ENCODE assay signal across 20 cellular contexts in genomic region chr6:138663892-138664291, GRCh38.
A peak's percentile ranks its signal among the peaks of the same experiment; 100 is the strongest.
DNase-seq lines count a peak whose midpoint lies in the region; ATAC-seq, FAIRE-seq and TF ChIP-seq lines count a peak whose summit lies in the region.
"Had no signal": no experiment of that assay in that cellular context is flagged by ENCODE, and none has a peak within 500 bp of the region (broad histone marks: within the 10 kb centered on the region; RNA-seq: fewer than 3 reads in every experiment).

No MANE protein-coding gene starts in this region.

- no TSS peak for BruUV-seq in HepG2 (replicated peaks; lab: Mats Ljungman, UMichigan)

- in situ Hi-C loops in HepG2 (cut with HindIII; ENCODE audit: extremely low pct_ligation_motif_present, low pct_unique_long_range_greater_than_20kb): no loop called here

- no peak overlapping the region for H2BK12ac ChIP-seq in trophoblast cell (ENCODE audit: low read length)

- no peak overlapping the region for H2BK5ac ChIP-seq in trophoblast cell (ENCODE audit: low read depth, low read length, poor library complexity)

- H3K27ac Mint-ChIP-seq in WTC11: peak overlapping the region; percentile 0
- H3K27ac Mint-ChIP-seq in activated T-helper 1 cell treated with anti-CD3 and anti-CD28 coated beads, Interleukin-12 subunit alpha, Interleukin-12 subunit beta, Interleukin-2, Interleukin-4 antibody, amounts not matched to agents 30 ng/mL and 10 ng/mL and 1 ng/mL, durations not matched to agents 14 hours and 24 hours and 36 hours: no peak overlapping the region
- H3K27ac Mint-ChIP-seq: CD4-positive, alpha-beta memory T cell; HFFc6 had no signal

- no peak overlapping the region for H3K14ac ChIP-seq in trophoblast cell (ENCODE audit: low read length)

- FAIRE-seq in HepG2 (lab: Jason Lieb, UNC): no peak
- FAIRE-seq: G401.6, GM12892, H54 had no signal

- no peak for TF ChIP-seq POLR2A in HepG2 (IDR thresholded peaks at IDR 0.05; ENCODE audit: insufficient read depth in 1 of 2, low read depth in 2 of 2, low read length in 2 of 2)

- no peaks in the 10 kb centered on the region for H3K9me3 ChIP-seq in HepG2 (ENCODE audit: low read length)
- H3K9me3 ChIP-seq in trophoblast cell (ENCODE audit: insufficient read depth, low read depth, low read length): no peaks in the 10 kb centered on the region
- H3K9me3 ChIP-seq: Caco-2, HAP-1 had no signal

- no peaks in the 10 kb centered on the region for H3K36me3 Mint-ChIP-seq in WTC11
- H3K36me3 Mint-ChIP-seq in activated T-helper 1 cell treated with anti-CD3 and anti-CD28 coated beads, Interleukin-12 subunit alpha, Interleukin-12 subunit beta, Interleukin-2, Interleukin-4 antibody, amounts not matched to agents 30 ng/mL and 10 ng/mL and 1 ng/mL, durations not matched to agents 14 hours and 24 hours and 36 hours (ENCODE audit: low read depth): no peaks in the 10 kb centered on the region
- H3K36me3 Mint-ChIP-seq: CD4-positive, alpha-beta memory T cell had no signal

- POLR2A ChIA-PET in WTC11 (lab: Charles Lee) (interaction anchor here (0.7 kb wide), 1 partner anchor 223 kb away, joined by 6 read pairs; no protein-coding TSS in a partner anchor), HepG2 (lab: Yijun Ruan, JAX) (interaction anchor here (0.7 kb wide), 1 partner anchor 730 kb away, joined by 3 read pairs; no protein-coding TSS in a partner anchor)

- H3K4ac ChIP-seq in trophoblast cell (ENCODE audit: low read depth, low read length): peak overlapping the region; percentile 62

- H3K79me2 ChIP-seq in HepG2 (ENCODE audit: insufficient read depth, low read length) (no peaks in the 10 kb centered on the region), trophoblast cell (ENCODE audit: control insufficient read depth, insufficient read depth, low read length, poor library complexity) (peaks cover 3% of the 10 kb centered on the region)

- no peak overlapping the region for H2AK5ac ChIP-seq in trophoblast cell (ENCODE audit: low read length)

- H3K4me1 ChIP-seq in HepG2 (ENCODE audit: insufficient read depth, low read length) (peaks cover 29% of the 10 kb centered on the region), trophoblast cell (ENCODE audit: control insufficient read depth in 1 of 2, insufficient read depth in 2 of 2, low read length in 2 of 2) (peaks cover 2 to 5% of the 10 kb centered on the region in 2 experiments)

- no peak overlapping the region for H3K18ac ChIP-seq in trophoblast cell (ENCODE audit: low read length)

- no peak overlapping the region for H4K91ac ChIP-seq in trophoblast cell (ENCODE audit: low read depth, low read length)

- no peak overlapping the region for H2BK120ac ChIP-seq in trophoblast cell (ENCODE audit: insufficient read depth, low read length, poor library complexity)

- H3K23ac ChIP-seq in trophoblast cell (ENCODE audit: low read length): no peak overlapping the region

- no peak overlapping the region for H3K4me3 Mint-ChIP-seq in WTC11
- H3K4me3 Mint-ChIP-seq in activated T-helper 1 cell treated with anti-CD3 and anti-CD28 coated beads, Interleukin-12 subunit alpha, Interleukin-12 subunit beta, Interleukin-2, Interleukin-4 antibody, amounts not matched to agents 30 ng/mL and 10 ng/mL and 1 ng/mL, durations not matched to agents 14 hours and 24 hours and 36 hours: no peak overlapping the region
- H3K4me3 Mint-ChIP-seq: CD4-positive, alpha-beta memory T cell; HFFc6 had no signal

- H3K4me2 ChIP-seq in HepG2 (ENCODE audit: low read depth, low read length) (peak overlapping the region; percentile 14; the same call in 1 of the 2 replicates), trophoblast cell (ENCODE audit: low read length) (no peak overlapping the region)

- TF ChIP-seq EP300 in HepG2 (IDR thresholded peaks at IDR 0.05; ENCODE audit: low read depth in 2 of 2, low read length in 2 of 2) (no peak), HepG2 (CRISPR knock-in tag; IDR thresholded peaks at IDR 0.05; ENCODE audit: borderline replicate concordance) (no peak)

- H2AFZ ChIP-seq in HepG2 (ENCODE audit: low read length): no peak overlapping the region
- H2AFZ ChIP-seq in trophoblast cell (ENCODE audit: insufficient read depth, low read length, poor library complexity): no peak overlapping the region

- H3K27ac ChIP-seq in HepG2 (ENCODE audit: extremely low read length, insufficient read depth, low read length) (no peak overlapping the region), trophoblast cell (ENCODE audit: low read depth, low read length) (no peak overlapping the region)

- H3K79me1 ChIP-seq in trophoblast cell (ENCODE audit: low read length): peaks cover 7% of the 10 kb centered on the region

- intact Hi-C loops in HepG2 (cut with micrococcal nuclease; ENCODE audit: unreplicated experiment): no loop called here
- intact Hi-C loops in activated T-helper 1 cell treated with anti-CD3 and anti-CD28 coated beads, Interleukin-12 subunit alpha, Interleukin-12 subunit beta, Interleukin-2, Interleukin-4 antibody, amounts not matched to agents 30 ng/mL and 10 ng/mL and 1 ng/mL, durations not matched to agents 14 hours and 24 hours and 36 hours (cut with micrococcal nuclease): no loop called here

- no peaks in the 10 kb centered on the region for H3K27me3 Mint-ChIP-seq in WTC11 (ENCODE audit: low read depth)
- no peaks in the 10 kb centered on the region for H3K27me3 Mint-ChIP-seq in activated T-helper 1 cell treated with anti-CD3 and anti-CD28 coated beads, Interleukin-12 subunit alpha, Interleukin-12 subunit beta, Interleukin-2, Interleukin-4 antibody, amounts not matched to agents 30 ng/mL and 10 ng/mL and 1 ng/mL, durations not matched to agents 14 hours and 24 hours and 36 hours (ENCODE audit: insufficient read depth)

- H3K36me3 ChIP-seq in HepG2 (replicated peaks in 1 of 2; ENCODE audit: control insufficient read depth in 1 of 2, insufficient read depth in 2 of 2, low read length in 2 of 2) (no peaks in the 10 kb centered on the region), trophoblast cell (ENCODE audit: control insufficient read depth in 1 of 2, insufficient read depth in 2 of 2, low read length in 2 of 2) (peaks cover 0 to 1% of the 10 kb centered on the region in 2 experiments)
- H3K36me3 ChIP-seq: HAP-1 had no signal

- H3K9ac ChIP-seq in HepG2 (ENCODE audit: insufficient read depth, low read depth, low read length) (no peak overlapping the region), trophoblast cell (ENCODE audit: low read length) (no peak overlapping the region)

- H4K20me1 ChIP-seq in HepG2 (ENCODE audit: insufficient read depth, low read length): no peaks in the 10 kb centered on the region

- CTCF ChIA-PET in WTC11 (lab: Charles Lee) (interaction anchor here (1.7 kb wide), 1 partner anchor 29 kb away, joined by 8 read pairs; no protein-coding TSS in a partner anchor), HepG2 (lab: Yijun Ruan, JAX; ENCODE audit: low intra/inter-chr PET ratio, low total read pairs) (no interaction called here)

- H3K4me3 ChIP-seq in LNCaP clone FGC (ENCODE audit: low read depth, low read length) (no peak overlapping the region), HepG2 (replicated peaks in 1 of 3; ENCODE audit: insufficient read depth in 1 of 3, low read depth in 2 of 3, low read length in 3 of 3) (no peak overlapping the region), trophoblast cell (ENCODE audit: low read depth, low read length) (no peak overlapping the region)
- H3K4me3 ChIP-seq: HAP-1 had no signal

- H4K12ac ChIP-seq in trophoblast cell (ENCODE audit: low read depth, low read length): no peak overlapping the region

- H3K4me1 Mint-ChIP-seq in WTC11: peaks cover 17% of the 10 kb centered on the region
- peaks cover 5% of the 10 kb centered on the region for H3K4me1 Mint-ChIP-seq in activated T-helper 1 cell treated with anti-CD3 and anti-CD28 coated beads, Interleukin-12 subunit alpha, Interleukin-12 subunit beta, Interleukin-2, Interleukin-4 antibody, amounts not matched to agents 30 ng/mL and 10 ng/mL and 1 ng/mL, durations not matched to agents 14 hours and 24 hours and 36 hours (ENCODE audit: low read depth)
- H3K4me1 Mint-ChIP-seq: CD4-positive, alpha-beta memory T cell had no signal

- TF ChIP-seq CTCF in LNCaP clone FGC (IDR thresholded peaks at IDR 0.05; ENCODE audit: control insufficient read depth, extremely low read depth, insufficient read depth): no peak
- TF ChIP-seq CTCF in WTC11 (IDR thresholded peaks at IDR 0.05): no peak
- TF ChIP-seq CTCF in HepG2 (CRISPR knock-in tag; IDR thresholded peaks at IDR 0.05): no peak

- DNase-seq in LNCaP clone FGC (ENCODE audit: low read depth) (peak; percentile 66), WTC11 (ENCODE audit: low spot score) (no peak), HepG2 (ENCODE audit: low spot score) (peak; percentile 32), trophoblast cell (no peak)
- no peak for DNase-seq in stimulated activated CD4-positive, alpha-beta T cell treated with anti-CD3 and anti-CD28 coated beads, Interleukin-4, amount 100 ng/mL, for 4 hours
- DNase-seq in activated CD4-positive, CD25-positive, alpha-beta regulatory T cell (lab: John Stamatoyannopoulos, UW): no peak
- no peak for DNase-seq in activated T-helper 1 cell treated with anti-CD3 and anti-CD28 coated beads, Interleukin-12 subunit alpha, Interleukin-12 subunit beta, Interleukin-2, Interleukin-4 antibody, amounts not matched to agents 30 ng/mL and 10 ng/mL and 1 ng/mL, durations not matched to agents 14 hours and 24 hours and 36 hours (ENCODE audit: low spot score)
- DNase-seq: 8988T; C1 segment of cervical spinal cord; Caco-2; CD4-positive, alpha-beta memory T cell; DMS153; DND-41; GOT3; HFFc6 had no signal

- H3K27me3 ChIP-seq in HepG2 (ENCODE audit: control insufficient read depth in 1 of 2, insufficient read depth in 2 of 2, low read length in 2 of 2) (no peaks in the 10 kb centered on the region), trophoblast cell (ENCODE audit: insufficient read depth, low read length) (no peaks in the 10 kb centered on the region)

- TF ChIP-seq RAD21 in HepG2 (CRISPR knock-in tag; IDR thresholded peaks at IDR 0.05): no peak

- WGBS in HepG2 (ENCODE audit: low lambda C conversion rate): 17% methylated on average over 2 of the region's 2 CpGs
- WGBS in trophoblast cell (ENCODE audit: extremely low coverage, insufficient coverage, insufficient read length): no CpG with 5 or more reads among the region's 2 CpGs

- no peak overlapping the region for H4K8ac ChIP-seq in trophoblast cell (ENCODE audit: low read depth, low read length)

- ATAC-seq in WTC11 (no peak), HepG2 (peak; percentile 62), HG03039 (IDR thresholded peaks at IDR 0.05; ENCODE audit: unreplicated experiment) (no peak)

- H3K9me3 Mint-ChIP-seq in WTC11: no peaks in the 10 kb centered on the region
- H3K9me3 Mint-ChIP-seq in activated T-helper 1 cell treated with anti-CD3 and anti-CD28 coated beads, Interleukin-12 subunit alpha, Interleukin-12 subunit beta, Interleukin-2, Interleukin-4 antibody, amounts not matched to agents 30 ng/mL and 10 ng/mL and 1 ng/mL, durations not matched to agents 14 hours and 24 hours and 36 hours: no peaks in the 10 kb centered on the region
- H3K9me3 Mint-ChIP-seq: CD4-positive, alpha-beta memory T cell; HFFc6 had no signal

TF ChIP-seq in WTC11, 78 proteins besides CTCF, POLR2A, EP300 and RAD21 (continues in another document):
- no peak for TF ChIP-seq JAZF1 (CRISPR knock-in tag; IDR thresholded peaks at IDR 0.05)

TF ChIP-seq in HepG2, 621 proteins besides CTCF, POLR2A, EP300 and RAD21 (continues in another document):
- TF ChIP-seq ZNF878 (CRISPR knock-in tag; IDR thresholded peaks at IDR 0.05) (peak; percentile 34; the same call in 1 of the 2 replicates), ZNF34 (CRISPR knock-in tag; IDR thresholded peaks at IDR 0.05; ENCODE audit: borderline replicate concordance) (no peak)

Comparison
In these comparisons a context has a peak if more than half of its experiments do, and no peak if none do; other contexts are left out.
1. DNase-seq: peak in LNCaP clone FGC (single experiment) and HepG2 (single experiment); none in WTC11 (single experiment), trophoblast cell (0 of 2), stimulated activated CD4-positive, alpha-beta T cell treated with anti-CD3 and anti-CD28 coated beads, Interleukin-4, amount 100 ng/mL, for 4 hours (0 of 2), activated CD4-positive, CD25-positive, alpha-beta regulatory T cell (0 of 4) and activated T-helper 1 cell treated with anti-CD3 and anti-CD28 coated beads, Interleukin-12 subunit alpha, Interleukin-12 subunit beta, Interleukin-2, Interleukin-4 antibody, amounts not matched to agents 30 ng/mL and 10 ng/mL and 1 ng/mL, durations not matched to agents 14 hours and 24 hours and 36 hours (single experiment).